Comparison of ENCODE assay signal across 31 cellular contexts in genomic region chr6:52843600-52843999, GRCh38. TPM values are rescaled to one million over a fixed set of nuclear protein-coding genes. Genes with fewer than 3 reads are reported as not detected.
DNase-seq lines count a peak whose midpoint lies in the region; ATAC-seq, FAIRE-seq and TF ChIP-seq lines count a peak whose summit lies in the region.
"Had no signal": no experiment of that assay in that cellular context is flagged by ENCODE, and none has a peak within 500 bp of the region (broad histone marks: within the 10 kb centered on the region; RNA-seq: fewer than 3 reads in every experiment).

No MANE protein-coding gene starts in this region.

- DNase-seq in left colon (peak in 1 of 2 donors; percentile 16), small intestine (peak; percentile 93), transverse colon (peak; percentile 18), NK-92 (lab: John Stamatoyannopoulos, UW; ENCODE audit: unreplicated experiment) (no peak)
- no peak for DNase-seq in activated CD4-positive, alpha-beta T cell treated with anti-CD3 and anti-CD28 coated beads, Interleukin-2, amount 10 ng/mL, durations not matched to agents 7 days and 5 days
- DNase-seq: 8988T; ACHN; BE2C; C1 segment of cervical spinal cord; CD4-positive, alpha-beta memory T cell; CD4-positive, CD25-positive, alpha-beta regulatory T cell; CD8-positive, alpha-beta memory T cell; COR-L47; DMS 273 treated with DMSO at 0.1 percent for 48 hours; DMS153; DMS53; DMS79; DND-41; EL; GDM1 had no signal

- H3K9me3 ChIP-seq in small intestine (ENCODE audit: control insufficient read depth, low read depth) (no peaks in the 10 kb centered on the region), transverse colon (no peaks in the 10 kb centered on the region)
- H3K9me3 ChIP-seq: BE2C had no signal

- peak overlapping the region in 1 of 2 donors; percentile 32 for H3K27ac ChIP-seq in small intestine (ENCODE audit: low read depth in 1 of 2, low read length in 1 of 2)
- no peak overlapping the region for H3K27ac ChIP-seq in transverse colon
- H3K27ac ChIP-seq: BLaER1 had no signal

- TF ChIP-seq POLR2A in transverse colon (IDR thresholded peaks at IDR 0.05): no peak

- no peak for TF ChIP-seq CTCF in transverse colon (IDR thresholded peaks at IDR 0.05)

- peak; percentile 73 for ATAC-seq in left colon
- ATAC-seq in HG02642 (IDR thresholded peaks at IDR 0.05; ENCODE audit: poor library complexity, unreplicated experiment): no peak
- ATAC-seq: GM12878 had no signal

- CTCF ChIA-PET in activated CD4-positive, alpha-beta T cell treated with anti-CD3 and anti-CD28 coated beads, Interleukin-2, amount 10 ng/mL, durations not matched to agents 7 days and 5 days (lab: Charles Lee): interaction anchor here (1.0 kb wide), 1 partner anchor 88 kb away, joined by 5 read pairs; no protein-coding TSS in a partner anchor

- H3K4me1 Mint-ChIP-seq in activated CD4-positive, alpha-beta T cell treated with anti-CD3 and anti-CD28 coated beads, Interleukin-2, amount 10 ng/mL, durations not matched to agents 7 days and 5 days: no peaks in the 10 kb centered on the region
- H3K4me1 Mint-ChIP-seq: CD14-positive monocyte; CD4-positive, alpha-beta memory T cell; CD4-positive, CD25-positive, alpha-beta regulatory T cell; CD8-positive, alpha-beta memory T cell had no signal

- peaks cover 12% of the 10 kb centered on the region for H3K27me3 Mint-ChIP-seq in activated CD4-positive, alpha-beta T cell treated with anti-CD3 and anti-CD28 coated beads, Interleukin-2, amount 10 ng/mL, durations not matched to agents 7 days and 5 days

- H3K36me3 ChIP-seq in small intestine (ENCODE audit: control insufficient read depth in 2 of 2, insufficient read depth in 2 of 2, low read length in 2 of 2) (no peaks in the 10 kb centered on the region), transverse colon (no peaks in the 10 kb centered on the region)
- H3K36me3 ChIP-seq: BE2C, BLaER1 had no signal

- intact Hi-C loops in left colon (cut with DNase I, micrococcal nuclease) (no loop called here), transverse colon (cut with DNase I; ENCODE audit: low total_unique reads) (no loop called here)

- H3K4me1 ChIP-seq in small intestine (ENCODE audit: control insufficient read depth in 2 of 2, insufficient read depth in 1 of 2, low read depth in 1 of 2, low read length in 1 of 2) (peaks cover 0 to 2% of the 10 kb centered on the region in 2 donors), transverse colon (no peaks in the 10 kb centered on the region)
- H3K4me1 ChIP-seq: BE2C, BLaER1 had no signal

- WGBS in small intestine, 3 donors: 18 to 67% (median 37%) methylated on average over 4 of the region's 4 CpGs
- 74 to 88% methylated on average over 4 of the region's 4 CpGs for whole genome bisulfite sequencing in transverse colon (ENCODE audit: low coverage in 1 of 2), 2 donors

- H3K4me3 Mint-ChIP-seq in activated CD4-positive, alpha-beta T cell treated with anti-CD3 and anti-CD28 coated beads, Interleukin-2, amount 10 ng/mL, durations not matched to agents 7 days and 5 days: no peak overlapping the region
- H3K4me3 Mint-ChIP-seq: CD14-positive monocyte; CD4-positive, alpha-beta memory T cell; CD4-positive, CD25-positive, alpha-beta regulatory T cell; CD8-positive, alpha-beta memory T cell had no signal

- in situ Hi-C loops in transverse colon (cut with MboI; ENCODE audit: low pct_ligation_motif_present in 1 of 4, low pct_unique_long_range_greater_than_20kb in 1 of 4, low sequenced_read_pairs in 3 of 4): no loop called here

- TF ChIP-seq EP300 in transverse colon (IDR thresholded peaks at IDR 0.05; ENCODE audit: low read depth): no peak

- H3K4me3 ChIP-seq in small intestine (ENCODE audit: low read depth in 1 of 2, low read length in 2 of 2): no peak overlapping the region
- H3K4me3 ChIP-seq in transverse colon: no peak overlapping the region
- H3K4me3 ChIP-seq: BLaER1, GM12878 had no signal

- no peaks in the 10 kb centered on the region for H3K36me3 Mint-ChIP-seq in activated CD4-positive, alpha-beta T cell treated with anti-CD3 and anti-CD28 coated beads, Interleukin-2, amount 10 ng/mL, durations not matched to agents 7 days and 5 days (ENCODE audit: low read depth)
- H3K36me3 Mint-ChIP-seq: CD14-positive monocyte; CD4-positive, alpha-beta memory T cell; CD4-positive, CD25-positive, alpha-beta regulatory T cell had no signal

- H3K27ac Mint-ChIP-seq in activated CD4-positive, alpha-beta T cell treated with anti-CD3 and anti-CD28 coated beads, Interleukin-2, amount 10 ng/mL, durations not matched to agents 7 days and 5 days: no peak overlapping the region
- H3K27ac Mint-ChIP-seq: CD14-positive monocyte; CD4-positive, alpha-beta memory T cell; CD4-positive, CD25-positive, alpha-beta regulatory T cell; CD8-positive, alpha-beta memory T cell had no signal

- H3K9me3 Mint-ChIP-seq in activated CD4-positive, alpha-beta T cell treated with anti-CD3 and anti-CD28 coated beads, Interleukin-2, amount 10 ng/mL, durations not matched to agents 7 days and 5 days: no peaks in the 10 kb centered on the region

- POLR2A ChIA-PET in activated CD4-positive, alpha-beta T cell treated with anti-CD3 and anti-CD28 coated beads, Interleukin-2, amount 10 ng/mL, durations not matched to agents 7 days and 5 days (lab: Charles Lee): no interaction called here

- no peaks in the 10 kb centered on the region for H3K27me3 ChIP-seq in small intestine (ENCODE audit: control insufficient read depth in 2 of 2, insufficient read depth in 2 of 2, low read length in 2 of 2)
- H3K27me3 ChIP-seq in transverse colon: no peaks in the 10 kb centered on the region
- H3K27me3 ChIP-seq: BE2C, BLaER1 had no signal

- FAIRE-seq in small intestine (lab: Jason Lieb, UNC): no peak
- FAIRE-seq: A204.1, GM12878, GM12892, GM18507 had no signal

RNA-seq across cellular contexts. Expression of gene GSTA5, which starts 3.0 kb away (rescaled TPM):
- not detected for total RNA-seq in left colon
- not detected for polyA plus RNA-seq in small intestine
- not detected for total RNA-seq in transverse colon
- not detected for total RNA-seq in activated CD4-positive, alpha-beta T cell treated with anti-CD3 and anti-CD28 coated beads, Interleukin-2, amount 10 ng/mL, durations not matched to agents 7 days and 5 days
- total RNA-seq: A673; CD4-positive, alpha-beta memory T cell; CD4-positive, CD25-positive, alpha-beta regulatory T cell; CD8-positive, alpha-beta memory T cell; Daoy; G401; GM12878 had no signal
- polyA plus RNA-seq: AG04450; CD14-positive monocyte; CD4-positive, alpha-beta memory T cell; CD4-positive, CD25-positive, alpha-beta regulatory T cell; CD8-positive, alpha-beta memory T cell; GM12878 had no signal

RNA-seq across cellular contexts. Expression of gene GSTA1, which starts 40.0 kb away (rescaled TPM):
- 1 to 10 TPM in 1 of 2 donors, under 1 TPM in 1; 0.50 to 8.1 TPM for total RNA-seq in left colon
- 1,000 to 10,000 TPM in 1 of 3 donors, 100 to 1,000 TPM in 2; 174 to 2,206 (median 600) TPM for polyA plus RNA-seq in small intestine
- total RNA-seq in transverse colon: 10 to 100 TPM in 2 of 4 donors, 1 to 10 TPM in 1, not detected in 1; 1.4 to 18.5 (median 16.2) TPM
- not detected for total RNA-seq in activated CD4-positive, alpha-beta T cell treated with anti-CD3 and anti-CD28 coated beads, Interleukin-2, amount 10 ng/mL, durations not matched to agents 7 days and 5 days
- total RNA-seq: A673; CD4-positive, alpha-beta memory T cell; CD4-positive, CD25-positive, alpha-beta regulatory T cell; CD8-positive, alpha-beta memory T cell; Daoy; G401 had no signal
- polyA plus RNA-seq: AG04450; CD14-positive monocyte; CD4-positive, alpha-beta memory T cell; CD4-positive, CD25-positive, alpha-beta regulatory T cell; CD8-positive, alpha-beta memory T cell; GM12878 had no signal

Comparison
In these comparisons a context has a peak if more than half of its experiments do, and no peak if none do; other contexts are left out.
1. DNase-seq: peak in small intestine (single experiment) and transverse colon (single experiment); none in activated CD4-positive, alpha-beta T cell treated with anti-CD3 and anti-CD28 coated beads, Interleukin-2, amount 10 ng/mL, durations not matched to agents 7 days and 5 days (single experiment) and NK-92 (single experiment).